Comparison of ENCODE assay signal across 9 cellular contexts in genomic region chr15:77019476-77020331, GRCh38. TPM values are rescaled to one million over a fixed set of nuclear protein-coding genes. Genes with fewer than 3 reads are reported as not detected.
A peak's percentile ranks its signal among the peaks of the same experiment; 100 is the strongest.
DNase-seq lines count a peak whose midpoint lies in the region; ATAC-seq and TF ChIP-seq lines count a peak whose summit lies in the region.
"Had no signal": no experiment of that assay in that cellular context is flagged by ENCODE, and none has a peak within 500 bp of the region (broad histone marks: within the 10 kb centered on the region; RNA-seq: fewer than 3 reads in every experiment).

No MANE protein-coding gene starts in this region.

- no peaks in the 10 kb centered on the region for H3K27me3 Mint-ChIP-seq in CD8-positive, alpha-beta T cell (ENCODE audit: low read depth)
- no peaks in the 10 kb centered on the region for H3K27me3 Mint-ChIP-seq in naive thymus-derived CD4-positive, alpha-beta T cell

- no peaks in the 10 kb centered on the region for H3K9me3 ChIP-seq in CD8-positive, alpha-beta T cell (ENCODE audit: low read length)
- H3K9me3 ChIP-seq in HEK293 (ENCODE audit: control insufficient read depth, insufficient read depth, low read depth, low read length), result no peaks in the 10 kb centered on the region
- H3K9me3 ChIP-seq in naive thymus-derived CD4-positive, alpha-beta T cell (ENCODE audit: control insufficient read depth in 2 of 3, low read length in 3 of 3), result no peaks in the 10 kb centered on the region
- H3K9me3 ChIP-seq in esophagus squamous epithelium, result no peaks in the 10 kb centered on the region

- WGBS in esophagus squamous epithelium, 2 donors, result 82 to 87% methylated on average over 4 of the region's 13 CpGs

- no peak overlapping the region for H3K4me3 ChIP-seq in CD8-positive, alpha-beta T cell (ENCODE audit: low read depth, low read length)
- H3K4me3 ChIP-seq in HEK293 (ENCODE audit: low read depth, low read length) (no peak overlapping the region), esophagus squamous epithelium (no peak overlapping the region)
- no peak overlapping the region for H3K4me3 ChIP-seq in naive thymus-derived CD4-positive, alpha-beta T cell (ENCODE audit: low read length)

- CTCF ChIA-PET in CD8-positive, alpha-beta T cell (lab: Charles Lee), result interaction anchor here (1.3 to 7.2 kb wide), 3 partner anchors 12 to 46 kb away, joined by 4 to 61 read pairs (median 7); partner anchors contain the start of gene PSTPIP1
- CTCF ChIA-PET in HEK293 (lab: Yijun Ruan, JAX), result interaction anchor here (0.7 to 1.1 kb wide), 3 partner anchors 11 to 883 kb away, joined by 3 read pairs; no protein-coding TSS in a partner anchor
- CTCF ChIA-PET in naive thymus-derived CD4-positive, alpha-beta T cell (lab: Charles Lee), result no interaction called here

- intact Hi-C loops in CD8-positive, alpha-beta T cell (cut with DNase I, micrococcal nuclease), result loop anchor here (5.0 kb wide), 2 partner anchors 53 to 478 kb away; partner anchors contain the start of gene TSPAN3 (in 1 of the 2)
- intact Hi-C loops in naive thymus-derived CD4-positive, alpha-beta T cell (cut with micrococcal nuclease), result loop anchor here in 1 of 2 donors (5.0 kb wide), 3 partner anchors 32 to 117 kb away; partner anchors contain the start of gene RCN2
- intact Hi-C loops in esophagus squamous epithelium (cut with DNase I), result loop anchor here (5.0 kb wide), 1 partner anchor 523 kb away; no protein-coding TSS in a partner anchor

- ATAC-seq in CD8-positive, alpha-beta T cell, result peak; percentile 16
- ATAC-seq in naive thymus-derived CD4-positive, alpha-beta T cell, result peak; percentile 32

- H3K36me3 Mint-ChIP-seq in CD8-positive, alpha-beta T cell, result peaks cover 49% of the 10 kb centered on the region
- peaks cover 0 to 34% (median 5%) of the 10 kb centered on the region in 5 donors for H3K36me3 Mint-ChIP-seq in naive thymus-derived CD4-positive, alpha-beta T cell

- DNase-seq in CD8-positive, alpha-beta T cell, result peak in 2 of 7 experiments; percentile 36 to 56
- peak; percentile 40 for DNase-seq in activated T-helper 9 cell treated with anti-CD3 and anti-CD28 coated beads, Interleukin-2, amount 50 U/mL, for 16 hours (ENCODE audit: low read depth)
- peak in 1 of 9 donors; percentile 49 for DNase-seq in naive thymus-derived CD4-positive, alpha-beta T cell
- DNase-seq in NCI-H345 (lab: John Stamatoyannopoulos, UW), result no peak
- DNase-seq in esophagus squamous epithelium (lab: John Stamatoyannopoulos, UW), result no peak
- no peak for DNase-seq in cerebellum (ENCODE audit: low spot score)
- DNase-seq in hypothalamus (lab: John Stamatoyannopoulos, UW), result no peak
- DNase-seq: foreskin fibroblast had no signal

- H3K27me3 ChIP-seq in CD8-positive, alpha-beta T cell (ENCODE audit: insufficient read depth, low read length), result no peaks in the 10 kb centered on the region
- no peaks in the 10 kb centered on the region for H3K27me3 ChIP-seq in naive thymus-derived CD4-positive, alpha-beta T cell (ENCODE audit: control insufficient read depth in 2 of 2, insufficient read depth in 2 of 2, low read length in 2 of 2)
- H3K27me3 ChIP-seq in esophagus squamous epithelium, result no peaks in the 10 kb centered on the region

- TF ChIP-seq POLR2A in esophagus squamous epithelium (IDR thresholded peaks at IDR 0.05), result no peak

- H3K4me3 Mint-ChIP-seq in CD8-positive, alpha-beta T cell, result peak overlapping the region; percentile 26
- peak overlapping the region in 3 of 10 donors; percentile 13 to 71 (median 47) for H3K4me3 Mint-ChIP-seq in naive thymus-derived CD4-positive, alpha-beta T cell

- POLR2A ChIA-PET in CD8-positive, alpha-beta T cell (lab: Charles Lee), result interaction anchor here (1.3 kb wide), 1 partner anchor 24 kb away, joined by 9 read pairs; the partner anchor contains the start of gene PSTPIP1
- POLR2A ChIA-PET in HEK293 (lab: Yijun Ruan, JAX), result no interaction called here
- POLR2A ChIA-PET in naive thymus-derived CD4-positive, alpha-beta T cell (lab: Charles Lee), result interaction anchor here (1.2 to 3.2 kb wide), 3 partner anchors 13 to 25 kb away, joined by 5 to 11 read pairs (median 5); partner anchors contain the start of gene PSTPIP1

- TF ChIP-seq CTCF in CD8-positive, alpha-beta T cell (IDR thresholded peaks at IDR 0.05), result no peak
- TF ChIP-seq CTCF in HEK293 (tag by site-specific recombination; IDR thresholded peaks at IDR 0.05) (no peak), esophagus squamous epithelium (IDR thresholded peaks at IDR 0.05) (no peak)

- peaks cover 10% of the 10 kb centered on the region for H3K36me3 ChIP-seq in CD8-positive, alpha-beta T cell (ENCODE audit: insufficient read depth, low read length)
- H3K36me3 ChIP-seq in HEK293 (ENCODE audit: control insufficient read depth in 2 of 2, insufficient read depth in 1 of 2, low read length in 2 of 2) (no peaks in the 10 kb centered on the region), esophagus squamous epithelium (no peaks in the 10 kb centered on the region)
- H3K36me3 ChIP-seq in naive thymus-derived CD4-positive, alpha-beta T cell (ENCODE audit: control insufficient read depth in 2 of 3, insufficient read depth in 3 of 3, low read length in 3 of 3), result peaks cover 0 to 51% (median 0%) of the 10 kb centered on the region in 3 experiments

- H3K27ac Mint-ChIP-seq in CD8-positive, alpha-beta T cell, result peak overlapping the region; percentile 93
- peak overlapping the region; percentile 36 to 99 (median 91) for H3K27ac Mint-ChIP-seq in naive thymus-derived CD4-positive, alpha-beta T cell

- no peaks in the 10 kb centered on the region for H3K9me3 Mint-ChIP-seq in CD8-positive, alpha-beta T cell
- no peaks in the 10 kb centered on the region for H3K9me3 Mint-ChIP-seq in naive thymus-derived CD4-positive, alpha-beta T cell

- peaks cover 97% of the 10 kb centered on the region for H3K4me1 ChIP-seq in CD8-positive, alpha-beta T cell (ENCODE audit: insufficient read depth, low read length)
- H3K4me1 ChIP-seq in HEK293 (ENCODE audit: control insufficient read depth, insufficient read depth, low read length), result no peaks in the 10 kb centered on the region
- H3K4me1 ChIP-seq in naive thymus-derived CD4-positive, alpha-beta T cell (ENCODE audit: control insufficient read depth in 2 of 2, insufficient read depth in 2 of 2, low read length in 2 of 2), result peaks cover 56 to 99% of the 10 kb centered on the region in 2 donors
- peaks cover 0 to 23% (median 0%) of the 10 kb centered on the region in 3 donors for H3K4me1 ChIP-seq in esophagus squamous epithelium

- H3K4me1 Mint-ChIP-seq in CD8-positive, alpha-beta T cell (ENCODE audit: low read depth), result peaks cover 91% of the 10 kb centered on the region
- peaks cover 50 to 93% (median 67%) of the 10 kb centered on the region in 7 donors for H3K4me1 Mint-ChIP-seq in naive thymus-derived CD4-positive, alpha-beta T cell

- no peak overlapping the region for H3K27ac ChIP-seq in CD8-positive, alpha-beta T cell (ENCODE audit: low read depth, low read length)
- H3K27ac ChIP-seq in HEK293 (ENCODE audit: extremely low read depth, low read depth, low read length) (no peak overlapping the region), esophagus squamous epithelium (no peak overlapping the region)
- peak overlapping the region; percentile 74 for H3K27ac ChIP-seq in naive thymus-derived CD4-positive, alpha-beta T cell (ENCODE audit: low read depth, low read length)

TF ChIP-seq in HEK293, 187 proteins besides CTCF, POLR2A, EP300 and RAD21:
- TF ChIP-seq ZNF707 (tag by site-specific recombination; IDR thresholded peaks at IDR 0.05) (no peak), GLIS1 (tag by site-specific recombination; IDR thresholded peaks at IDR 0.05) (peak; percentile 65), ZIC2 (tag by site-specific recombination; IDR thresholded peaks at IDR 0.05) (peak; percentile 51)
TF ChIP-seq in HEK293: peak in this region for 2.

RNA-seq across cellular contexts. Expression of gene PSTPIP1, which starts 24.8 kb away (rescaled TPM):
- total RNA-seq in CD8-positive, alpha-beta T cell, result 10 to 100 TPM; 86.7 to 88.0 TPM
- total RNA-seq in naive thymus-derived CD4-positive, alpha-beta T cell, result 100 to 1,000 TPM; 101 to 182 (median 146) TPM
- polyA plus RNA-seq in naive thymus-derived CD4-positive, alpha-beta T cell, result 10 to 100 TPM; 29.1 to 38.2 TPM
- total RNA-seq in esophagus squamous epithelium, result 1 to 10 TPM in 3 of 4 donors, under 1 TPM in 1; 0.57 to 9.9 (median 5.3) TPM
- 0.27 TPM for total RNA-seq in cerebellum

RNA-seq across cellular contexts. Expression of gene TSPAN3, which starts 51.2 kb away (rescaled TPM):
- 10 to 100 TPM; 21.4 to 22.7 TPM for total RNA-seq in CD8-positive, alpha-beta T cell
- 10 to 100 TPM; 17.5 to 24.4 (median 21.7) TPM for total RNA-seq in naive thymus-derived CD4-positive, alpha-beta T cell
- polyA plus RNA-seq in naive thymus-derived CD4-positive, alpha-beta T cell, result 100 to 1,000 TPM in 1 of 2 donors, 10 to 100 TPM in 1; 74.7 to 101 TPM
- total RNA-seq in esophagus squamous epithelium (100 to 1,000 TPM in 1 of 4 donors, 10 to 100 TPM in 3; 77.3 to 114 (median 87.0) TPM), cerebellum (261 TPM)

Comparison
In these comparisons a context has a peak if more than half of its experiments do, and no peak if none do; other contexts are left out.
1. RNA of gene PSTPIP1, which starts 24.8 kb away (total RNA-seq): 101 to 182 TPM in naive thymus-derived CD4-positive, alpha-beta T cell and 86.7 to 88.0 TPM in CD8-positive, alpha-beta T cell; 0.57 to 9.9 TPM in esophagus squamous epithelium and 0.27 TPM in cerebellum (single experiment); every median in the first group is over 4 times any median in the second.